ENCODE assay signal across 23 cellular contexts in the genomic region with DNA sequence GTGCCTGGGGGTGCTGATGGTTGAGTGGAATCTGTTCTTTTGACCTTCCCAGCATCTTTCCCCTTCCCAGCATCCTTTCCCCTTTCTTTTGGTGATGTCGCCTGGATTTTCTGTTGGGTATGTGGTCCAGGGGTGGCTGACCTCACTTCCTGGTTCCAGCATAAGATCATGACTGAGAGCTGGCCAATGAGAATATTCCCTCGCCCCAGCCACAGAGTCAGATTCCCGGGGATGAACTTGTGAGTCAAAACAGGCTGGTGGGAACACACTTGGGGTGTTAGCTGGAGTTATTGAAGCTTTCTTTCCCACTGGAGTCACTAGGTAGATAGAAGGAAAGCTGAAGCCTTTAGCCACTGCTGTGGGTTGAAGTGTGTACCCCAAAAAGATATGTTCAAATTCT. TPM values are rescaled to one million over a fixed set of nuclear protein-coding genes. Genes with fewer than 3 reads are reported as not detected.
DNase-seq lines count a peak whose midpoint lies in the region; ATAC-seq, FAIRE-seq and TF ChIP-seq lines count a peak whose summit lies in the region.
"Had no signal": no experiment of that assay in that cellular context is flagged by ENCODE, and none has a peak within 500 bp of the region (broad histone marks: within the 10 kb centered on the region; RNA-seq: fewer than 3 reads in every experiment).

No MANE protein-coding gene starts in this region.

- no peak for TF ChIP-seq POLR2A in H54 (IDR thresholded peaks at IDR 0.05; ENCODE audit: low read depth, low read length)

- no peaks in the 10 kb centered on the region for H3K79me2 ChIP-seq in osteoblast (ENCODE audit: insufficient read depth, low read length)

- DNase-seq in ELR (ENCODE audit: low read depth) (peak; percentile 62), osteoblast (ENCODE audit: insufficient read length, low spot score, missing footprints) (peak; percentile 84), KBM-7 (no peak), H54 (ENCODE audit: insufficient read length, low spot score) (no peak), SK-N-DZ (ENCODE audit: low spot score) (no peak)
- DNase-seq in central memory CD8-positive, alpha-beta T cell (ENCODE audit: low spot score in 2 of 2): no peak
- DNase-seq: activated CD4-positive, CD25-positive, alpha-beta regulatory T cell treated with anti-CD3 and anti-CD28 coated beads, Interleukin-2, amount 50 U/mL, for 72 hours; activated CD8-positive, alpha-beta memory T cell treated with anti-CD3 and anti-CD28 coated beads, Interleukin-2, amount 10 ng/mL, durations not matched to agents 7 days and 5 days; activated effector memory CD4-positive, alpha-beta T cell treated with Interleukin-2 at 50 U/mL for 16 hours; amniotic stem cell; caudate nucleus; HCEC 1CT; left ventricle myocardium superior; NCI-H187 treated with DMSO at 0.1 percent for 48 hours; NCI-H226; testis had no signal

- no peaks in the 10 kb centered on the region for H4K20me1 ChIP-seq in BLaER1 treated with 17β-estradiol and CSF1 and Interleukin-3, amounts not matched to agents 10 nM and 100 nM
- no peaks in the 10 kb centered on the region for H4K20me1 ChIP-seq in osteoblast (ENCODE audit: insufficient read depth, low read length)

- H3K9me3 ChIP-seq in BLaER1 treated with 17β-estradiol and CSF1 and Interleukin-3, amounts not matched to agents 10 nM and 100 nM (replicated peaks in 1 of 11): no peaks in the 10 kb centered on the region
- no peaks in the 10 kb centered on the region for H3K9me3 ChIP-seq in osteoblast (ENCODE audit: low read depth, low read length)
- H3K9me3 ChIP-seq: testis had no signal

- H3K9me3 Mint-ChIP-seq in central memory CD8-positive, alpha-beta T cell: no peaks in the 10 kb centered on the region
- H3K9me3 Mint-ChIP-seq: stimulated activated memory B cell treated with anti-CD40 and anti-IgM and Interleukin-4, amounts not matched to agents 10 μg/mL and 1 μg/mL and 100 μg/mL, for 72 hours had no signal

- H3K27ac Mint-ChIP-seq in central memory CD8-positive, alpha-beta T cell (ENCODE audit: low read depth): peak overlapping the region; percentile 84
- H3K27ac Mint-ChIP-seq: stimulated activated memory B cell treated with anti-CD40 and anti-IgM and Interleukin-4, amounts not matched to agents 10 μg/mL and 1 μg/mL and 100 μg/mL, for 72 hours had no signal

- peak overlapping the region; percentile 47 for H3K4me3 Mint-ChIP-seq in central memory CD8-positive, alpha-beta T cell
- H3K4me3 Mint-ChIP-seq: activated CD8-positive, alpha-beta memory T cell treated with anti-CD3 and anti-CD28 coated beads, Interleukin-2, amount 10 ng/mL, durations not matched to agents 7 days and 5 days; stimulated activated memory B cell treated with anti-CD40 and anti-IgM and Interleukin-4, amounts not matched to agents 10 μg/mL and 1 μg/mL and 100 μg/mL, for 72 hours had no signal

- no peak for TF ChIP-seq CTCF in osteoblast (IDR thresholded peaks at IDR 0.05; ENCODE audit: extremely low read depth, low read depth, low read length)

- no peak for ATAC-seq in central memory CD8-positive, alpha-beta T cell (replicated peaks; ENCODE audit: extremely low read depth, poor library complexity, severe bottlenecking)
- ATAC-seq in HG02938 (IDR thresholded peaks at IDR 0.05; ENCODE audit: unreplicated experiment): no peak
- ATAC-seq: activated CD8-positive, alpha-beta memory T cell treated with anti-CD3 and anti-CD28 coated beads, Interleukin-2, amount 10 ng/mL, durations not matched to agents 7 days and 5 days; right cardiac atrium; stimulated activated memory B cell treated with anti-CD40 and anti-IgM and Interleukin-4, amounts not matched to agents 10 μg/mL and 1 μg/mL and 100 μg/mL, for 72 hours had no signal

- H2AFZ ChIP-seq in osteoblast (ENCODE audit: low read length): no peak overlapping the region

- peak overlapping the region in 8 of 11 experiments; percentile 19 to 92 (median 57); a peak in 9 of 22 replicates for H3K27ac ChIP-seq in BLaER1 treated with 17β-estradiol and CSF1 and Interleukin-3, amounts not matched to agents 10 nM and 100 nM
- no peak overlapping the region for H3K27ac ChIP-seq in osteoblast (ENCODE audit: low read depth, low read length)
- H3K27ac ChIP-seq: HL-60, testis had no signal

- peaks cover 3% of the 10 kb centered on the region for H3K36me3 Mint-ChIP-seq in central memory CD8-positive, alpha-beta T cell (ENCODE audit: insufficient read depth)
- H3K36me3 Mint-ChIP-seq: activated CD8-positive, alpha-beta memory T cell treated with anti-CD3 and anti-CD28 coated beads, Interleukin-2, amount 10 ng/mL, durations not matched to agents 7 days and 5 days; IgD-negative memory B cell; stimulated activated memory B cell treated with anti-CD40 and anti-IgM and Interleukin-4, amounts not matched to agents 10 μg/mL and 1 μg/mL and 100 μg/mL, for 72 hours had no signal

- H3K4me1 ChIP-seq in BLaER1 treated with 17β-estradiol and CSF1 and Interleukin-3, amounts not matched to agents 10 nM and 100 nM: peaks cover 78 to 98% (median 92%) of the 10 kb centered on the region in 10 experiments
- H3K4me1 ChIP-seq in osteoblast (ENCODE audit: insufficient read depth, low read length): peaks cover 14% of the 10 kb centered on the region
- H3K4me1 ChIP-seq: testis had no signal

- H3K9ac ChIP-seq in BLaER1 treated with 17β-estradiol and CSF1 and Interleukin-3, amounts not matched to agents 10 nM and 100 nM: peak overlapping the region in 3 of 11 experiments; percentile 1 to 60 (median 40); a peak in 2 of 22 replicates

- peak overlapping the region; percentile 79 to 100 (median 88) for H3K4me2 ChIP-seq in BLaER1 treated with 17β-estradiol and CSF1 and Interleukin-3, amounts not matched to agents 10 nM and 100 nM
- no peak overlapping the region for H3K4me2 ChIP-seq in osteoblast (ENCODE audit: insufficient read depth, low read length)

- peaks cover 80% of the 10 kb centered on the region for H3K4me1 Mint-ChIP-seq in central memory CD8-positive, alpha-beta T cell

- in situ Hi-C loops in KBM-7 (cut with MboI; ENCODE audit: low pct_unique_long_range_greater_than_20kb, low sequenced_read_pairs): no loop called here

- no peak for FAIRE-seq in H54 (lab: Jason Lieb, UNC)
- FAIRE-seq: G401.6 had no signal

- no peaks in the 10 kb centered on the region for H3K36me3 ChIP-seq in BLaER1 treated with 17β-estradiol and CSF1 and Interleukin-3, amounts not matched to agents 10 nM and 100 nM
- no peaks in the 10 kb centered on the region for H3K36me3 ChIP-seq in osteoblast (ENCODE audit: insufficient read depth, low read length)

- H3K27me3 ChIP-seq in BLaER1 treated with 17β-estradiol and CSF1 and Interleukin-3, amounts not matched to agents 10 nM and 100 nM: no peaks in the 10 kb centered on the region
- H3K27me3 ChIP-seq in osteoblast (ENCODE audit: insufficient read depth, low read length): no peaks in the 10 kb centered on the region
- H3K27me3 ChIP-seq: testis had no signal

- no peaks in the 10 kb centered on the region for H3K27me3 Mint-ChIP-seq in central memory CD8-positive, alpha-beta T cell
- H3K27me3 Mint-ChIP-seq: activated CD8-positive, alpha-beta memory T cell treated with anti-CD3 and anti-CD28 coated beads, Interleukin-2, amount 10 ng/mL, durations not matched to agents 7 days and 5 days had no signal

- no peak overlapping the region for H3K4me3 ChIP-seq in BLaER1 treated with 17β-estradiol and CSF1 and Interleukin-3, amounts not matched to agents 10 nM and 100 nM
- H3K4me3 ChIP-seq in osteoblast (ENCODE audit: insufficient read depth, low read length): no peak overlapping the region
- H3K4me3 ChIP-seq: testis had no signal

RNA-seq across cellular contexts. Expression of gene FOSL2, which starts 28.0 kb away (rescaled TPM):
- total RNA-seq in osteoblast: 64.5 and 86.9 TPM in 2 replicates
- 0.57 and 0.89 TPM in 2 replicates for polyA plus RNA-seq in SK-N-DZ (2014; cell fraction: cytosol; rRNA removed)
- 0.38 and 1.3 TPM in 2 replicates for polyA plus RNA-seq in SK-N-DZ (2014; cell fraction: nucleus; rRNA removed)

Comparison
In these comparisons a context has a peak if more than half of its experiments do, and no peak if none do; other contexts are left out.
1. DNase-seq: peak in ELR (single experiment) and osteoblast (single experiment); none in central memory CD8-positive, alpha-beta T cell (0 of 2), KBM-7 (single experiment), H54 (single experiment) and SK-N-DZ (single experiment).